Comparison of ENCODE assay signal across 1 cellular context in the genomic region with DNA sequence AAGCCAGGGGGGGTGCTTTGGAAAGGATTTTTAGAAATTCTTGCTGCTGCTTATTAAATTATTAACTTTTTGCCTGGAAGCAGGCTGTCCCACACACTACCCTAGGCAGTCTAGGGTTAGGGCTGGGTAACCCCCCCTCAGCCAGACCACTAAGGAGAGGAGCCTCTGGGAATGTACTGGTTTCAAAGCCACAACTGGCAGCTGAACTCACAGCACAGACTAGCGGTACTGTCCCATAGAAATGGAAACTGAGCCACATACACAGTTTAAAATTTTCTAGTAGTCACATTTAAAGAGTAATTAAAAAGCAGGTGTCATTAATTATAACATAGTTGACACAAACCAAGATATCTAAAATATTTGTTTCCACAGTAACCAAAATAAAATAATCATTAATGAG.
TF ChIP-seq lines count a peak whose summit lies in the region.

No MANE protein-coding gene starts in this region.

TF ChIP-seq in HCT116, 20 proteins besides CTCF, POLR2A, EP300 and RAD21 (continued from another document):
- TF ChIP-seq REST (IDR thresholded peaks at IDR 0.05; ENCODE audit: low read depth): no peak
TF ChIP-seq in HCT116: peak in this region for 0.
